ENCODE assay signal across 1 cellular context in genomic region chr19:38315657-38316476, GRCh38.
A peak's percentile ranks its signal among the peaks of the same experiment; 100 is the strongest.
TF ChIP-seq lines count a peak whose summit lies in the region.

Gene YIF1B, minus strand, starts transcription at chr19:38315947. Its CDS starts 30 bp downstream, at chr19:38315917.

TF ChIP-seq in K562, 482 proteins besides CTCF, POLR2A, EP300 and RAD21 (continued from another document and continues in another):
- TF ChIP-seq HSF4 (CRISPR knock-in tag; IDR thresholded peaks at IDR 0.05; ENCODE audit: borderline replicate concordance) (no peak), HNRNPUL1 (IDR thresholded peaks at IDR 0.05; ENCODE audit: low read length) (no peak), PPARD (CRISPR knock-in tag; IDR thresholded peaks at IDR 0.05) (no peak), ZNF76 (CRISPR knock-in tag; IDR thresholded peaks at IDR 0.05; ENCODE audit: borderline replicate concordance) (no peak), ZNF780A (CRISPR knock-in tag; IDR thresholded peaks at IDR 0.05) (no peak), GATAD2B (IDR thresholded peaks at IDR 0.05; ENCODE audit: borderline replicate concordance) (no peak; the same call in 1 of the 2 replicates), LCOR (CRISPR knock-in tag; IDR thresholded peaks at IDR 0.05) (no peak; the same call in 1 of the 2 replicates), ARNT (IDR thresholded peaks at IDR 0.05) (peak in 1 of 2 experiments; percentile 50; a peak in 1 of 4 replicates), RCOR1 (IDR thresholded peaks at IDR 0.05; ENCODE audit: borderline replicate concordance in 1 of 2, low read depth in 2 of 2, low read length in 2 of 2) (peak in 1 of 2 experiments; percentile 2; a peak in 1 of 4 replicates), RBM22 (IDR thresholded peaks at IDR 0.05; ENCODE audit: low read depth, low read length, poor library complexity, severe bottlenecking) (no peak), ZNF589 (CRISPR knock-in tag; IDR thresholded peaks at IDR 0.05; ENCODE audit: low read depth) (no peak), STAG1 (CRISPR knock-in tag; IDR thresholded peaks at IDR 0.05; ENCODE audit: borderline replicate concordance) (no peak), LARP7 (IDR thresholded peaks at IDR 0.05) (peak; percentile 44; the same call in 1 of the 2 replicates), RBM39 (optimal IDR thresholded peaks at IDR 0.05; ENCODE audit: low read depth, low read length) (no peak), POLR2AphosphoS2 (IDR thresholded peaks at IDR 0.05; ENCODE audit: low read length) (no peak), ZNF551 (CRISPR knock-in tag; IDR thresholded peaks at IDR 0.05) (no peak), CXXC5 (CRISPR knock-in tag; IDR thresholded peaks at IDR 0.05) (peak; percentile 78), E4F1 (CRISPR knock-in tag; IDR thresholded peaks at IDR 0.05; ENCODE audit: borderline replicate concordance) (no peak), DPF2 (IDR thresholded peaks at IDR 0.05) (peak; percentile 67), ZNF717 (CRISPR knock-in tag; IDR thresholded peaks at IDR 0.05) (no peak), PHF20 (IDR thresholded peaks at IDR 0.05; ENCODE audit: partially characterized antibody) (no peak), DEAF1 (CRISPR knock-in tag; IDR thresholded peaks at IDR 0.05) (no peak), EHMT2 (IDR thresholded peaks at IDR 0.05) (no peak), IRF2 (CRISPR knock-in tag; IDR thresholded peaks at IDR 0.05) (no peak), POLR2B (IDR thresholded peaks at IDR 0.05; ENCODE audit: low read depth, partially characterized antibody) (peak; percentile 71), PHF21A (IDR thresholded peaks at IDR 0.05; ENCODE audit: borderline replicate concordance, low read depth) (no peak), PTTG1 (tag; IDR thresholded peaks at IDR 0.05; ENCODE audit: low read depth) (no peak), ZNF583 (CRISPR knock-in tag; IDR thresholded peaks at IDR 0.05) (no peak), CTBP1 (IDR thresholded peaks at IDR 0.05; ENCODE audit: borderline replicate concordance) (no peak; the same call in 1 of the 2 replicates), ZNF778 (CRISPR knock-in tag; IDR thresholded peaks at IDR 0.05) (no peak), LEF1 (IDR thresholded peaks at IDR 0.05) (no peak), DACH1 (IDR thresholded peaks at IDR 0.05; ENCODE audit: partially characterized antibody) (no peak), SAFB (IDR thresholded peaks at IDR 0.05; ENCODE audit: borderline replicate concordance, low read depth, low read length) (no peak), MTA1 (IDR thresholded peaks at IDR 0.05; ENCODE audit: borderline replicate concordance) (no peak), ZFPM2 (CRISPR knock-in tag; IDR thresholded peaks at IDR 0.05) (no peak), STAT6 (CRISPR knock-in tag; IDR thresholded peaks at IDR 0.05) (no peak), ZNF184 (CRISPR knock-in tag; IDR thresholded peaks at IDR 0.05) (no peak), HDGF (IDR thresholded peaks at IDR 0.05) (no peak), RNF2 (IDR thresholded peaks at IDR 0.05) (no peak), HBP1 (CRISPR knock-in tag; IDR thresholded peaks at IDR 0.05) (no peak), SMAD1 (IDR thresholded peaks at IDR 0.05; ENCODE audit: low read depth, low read length, partially characterized antibody) (no peak), KDM4B (IDR thresholded peaks at IDR 0.05; ENCODE audit: borderline replicate concordance in 2 of 2, low read depth in 1 of 2) (0 out of 4 replicates have a peak, but pooled peaks of 1 of the 2 experiments have one; percentile 51), KLF10 (CRISPR knock-in tag; IDR thresholded peaks at IDR 0.05) (no peak), ATF6 (CRISPR knock-in tag; IDR thresholded peaks at IDR 0.05) (no peak), L3MBTL2 (IDR thresholded peaks at IDR 0.05) (peak; percentile 60), ZNF655 (CRISPR knock-in tag; IDR thresholded peaks at IDR 0.05) (no peak)
- TF ChIP-seq, protein P1, sequence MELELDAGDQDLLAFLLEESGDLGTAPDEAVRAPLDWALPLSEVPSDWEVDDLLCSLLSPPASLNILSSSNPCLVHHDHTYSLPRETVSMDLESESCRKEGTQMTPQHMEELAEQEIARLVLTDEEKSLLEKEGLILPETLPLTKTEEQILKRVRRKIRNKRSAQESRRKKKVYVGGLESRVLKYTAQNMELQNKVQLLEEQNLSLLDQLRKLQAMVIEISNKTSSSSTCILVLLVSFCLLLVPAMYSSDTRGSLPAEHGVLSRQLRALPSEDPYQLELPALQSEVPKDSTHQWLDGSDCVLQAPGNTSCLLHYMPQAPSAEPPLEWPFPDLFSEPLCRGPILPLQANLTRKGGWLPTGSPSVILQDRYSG (tag; conservative IDR thresholded peaks at IDR 0.05; ENCODE audit: low read depth): no peak
- TF ChIP-seq, protein P2, sequence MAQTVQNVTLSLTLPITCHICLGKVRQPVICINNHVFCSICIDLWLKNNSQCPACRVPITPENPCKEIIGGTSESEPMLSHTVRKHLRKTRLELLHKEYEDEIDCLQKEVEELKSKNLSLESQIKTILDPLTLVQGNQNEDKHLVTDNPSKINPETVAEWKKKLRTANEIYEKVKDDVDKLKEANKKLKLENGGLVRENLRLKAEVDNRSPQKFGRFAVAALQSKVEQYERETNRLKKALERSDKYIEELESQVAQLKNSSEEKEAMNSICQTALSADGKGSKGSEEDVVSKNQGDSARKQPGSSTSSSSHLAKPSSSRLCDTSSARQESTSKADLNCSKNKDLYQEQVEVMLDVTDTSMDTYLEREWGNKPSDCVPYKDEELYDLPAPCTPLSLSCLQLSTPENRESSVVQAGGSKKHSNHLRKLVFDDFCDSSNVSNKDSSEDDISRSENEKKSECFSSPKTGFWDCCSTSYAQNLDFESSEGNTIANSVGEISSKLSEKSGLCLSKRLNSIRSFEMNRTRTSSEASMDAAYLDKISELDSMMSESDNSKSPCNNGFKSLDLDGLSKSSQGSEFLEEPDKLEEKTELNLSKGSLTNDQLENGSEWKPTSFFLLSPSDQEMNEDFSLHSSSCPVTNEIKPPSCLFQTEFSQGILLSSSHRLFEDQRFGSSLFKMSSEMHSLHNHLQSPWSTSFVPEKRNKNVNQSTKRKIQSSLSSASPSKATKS (CRISPR knock-in tag; IDR thresholded peaks at IDR 0.05): no peak
- TF ChIP-seq, protein P3, sequence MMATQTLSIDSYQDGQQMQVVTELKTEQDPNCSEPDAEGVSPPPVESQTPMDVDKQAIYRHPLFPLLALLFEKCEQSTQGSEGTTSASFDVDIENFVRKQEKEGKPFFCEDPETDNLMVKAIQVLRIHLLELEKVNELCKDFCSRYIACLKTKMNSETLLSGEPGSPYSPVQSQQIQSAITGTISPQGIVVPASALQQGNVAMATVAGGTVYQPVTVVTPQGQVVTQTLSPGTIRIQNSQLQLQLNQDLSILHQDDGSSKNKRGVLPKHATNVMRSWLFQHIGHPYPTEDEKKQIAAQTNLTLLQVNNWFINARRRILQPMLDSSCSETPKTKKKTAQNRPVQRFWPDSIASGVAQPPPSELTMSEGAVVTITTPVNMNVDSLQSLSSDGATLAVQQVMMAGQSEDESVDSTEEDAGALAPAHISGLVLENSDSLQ (IDR thresholded peaks at IDR 0.05): peak; percentile 96
- TF ChIP-seq, protein P4, sequence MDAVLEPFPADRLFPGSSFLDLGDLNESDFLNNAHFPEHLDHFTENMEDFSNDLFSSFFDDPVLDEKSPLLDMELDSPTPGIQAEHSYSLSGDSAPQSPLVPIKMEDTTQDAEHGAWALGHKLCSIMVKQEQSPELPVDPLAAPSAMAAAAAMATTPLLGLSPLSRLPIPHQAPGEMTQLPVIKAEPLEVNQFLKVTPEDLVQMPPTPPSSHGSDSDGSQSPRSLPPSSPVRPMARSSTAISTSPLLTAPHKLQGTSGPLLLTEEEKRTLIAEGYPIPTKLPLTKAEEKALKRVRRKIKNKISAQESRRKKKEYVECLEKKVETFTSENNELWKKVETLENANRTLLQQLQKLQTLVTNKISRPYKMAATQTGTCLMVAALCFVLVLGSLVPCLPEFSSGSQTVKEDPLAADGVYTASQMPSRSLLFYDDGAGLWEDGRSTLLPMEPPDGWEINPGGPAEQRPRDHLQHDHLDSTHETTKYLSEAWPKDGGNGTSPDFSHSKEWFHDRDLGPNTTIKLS (IDR thresholded peaks at IDR 0.05; ENCODE audit: borderline replicate concordance, low read depth): peak; percentile 60
